Comparison of ENCODE assay signal across 11 cellular contexts in the genomic region with DNA sequence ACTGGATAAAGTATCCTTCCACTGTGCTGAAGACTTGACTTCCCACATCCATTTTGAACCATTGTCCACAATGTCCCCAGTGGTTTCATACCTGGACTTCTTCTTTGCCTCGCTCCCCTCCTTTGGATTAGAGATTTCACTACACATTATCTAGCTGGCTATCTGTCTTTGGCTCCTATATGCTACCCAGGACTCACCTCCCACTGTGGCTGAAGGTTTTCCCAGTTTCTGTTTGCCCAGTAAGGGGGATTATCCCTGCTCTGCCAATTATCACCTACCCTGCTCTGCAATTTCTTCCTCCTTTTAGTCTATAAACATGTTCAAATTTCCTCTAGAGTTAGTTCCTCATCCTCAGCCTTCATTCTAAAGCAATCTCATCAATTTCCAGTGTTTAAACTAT.
"Had no signal": no experiment of that assay in that cellular context is flagged by ENCODE, and none has a peak within 500 bp of the region (broad histone marks: within the 10 kb centered on the region; RNA-seq: fewer than 3 reads in every experiment).

No MANE protein-coding gene starts in this region.

- H3K27me3 ChIP-seq: foreskin keratinocyte, left lung, transverse colon had no signal

- H3K4me1 ChIP-seq: foreskin keratinocyte had no signal

- H3K27ac Mint-ChIP-seq: T-cell had no signal

- H3K4me3 Mint-ChIP-seq: T-cell had no signal

- H3K27me3 Mint-ChIP-seq: T-cell had no signal

- H3K27ac ChIP-seq: foreskin keratinocyte, left lung, transverse colon had no signal

- H3K4me2 ChIP-seq: smooth muscle cell had no signal

- H3K4me3 ChIP-seq: left lung, smooth muscle cell, transverse colon had no signal

- H3K9me3 ChIP-seq: left lung, transverse colon had no signal

- ATAC-seq: activated naive CD4-positive, alpha-beta T cell treated with anti-CD3 and anti-CD28 coated beads, Interleukin-2, amount 50 U/mL, for 72 hours; foreskin keratinocyte; left lung; right cardiac atrium; T-cell had no signal

- H3K9me3 Mint-ChIP-seq: activated naive CD4-positive, alpha-beta T cell treated with anti-CD3 and anti-CD28 coated beads, Interleukin-2, amount 50 U/mL, for 72 hours; T-cell had no signal

- DNase-seq: activated CD4-positive, alpha-beta T cell treated with anti-CD3 and anti-CD28 coated beads for 48 hours; activated CD8-positive, alpha-beta memory T cell treated with anti-CD3 and anti-CD28 coated beads for 24 hours; activated T-cell treated with anti-CD3 and anti-CD28 coated beads for 4 hours; foreskin keratinocyte; head of caudate nucleus; left lung; right cardiac atrium; T-cell; transverse colon had no signal
